16 cellular contexts compared by ENCODE assay signal in genomic region chr3:145899229-145899628, GRCh38.
DNase-seq lines count a peak whose midpoint lies in the region; ATAC-seq and FAIRE-seq lines count a peak whose summit lies in the region.
"Had no signal": no experiment of that assay in that cellular context is flagged by ENCODE, and none has a peak within 500 bp of the region (broad histone marks: within the 10 kb centered on the region; RNA-seq: fewer than 3 reads in every experiment).

No MANE protein-coding gene starts in this region.

- ATAC-seq in GM18907 (IDR thresholded peaks at IDR 0.05; ENCODE audit: unreplicated experiment) (peak; percentile 58), HG02798 (IDR thresholded peaks at IDR 0.05; ENCODE audit: poor library complexity, unreplicated experiment) (peak; percentile 25), HG03558 (IDR thresholded peaks at IDR 0.05; ENCODE audit: extremely low read depth, unreplicated experiment) (peak; percentile 26)
- ATAC-seq: body of pancreas; naive thymus-derived CD8-positive, alpha-beta T cell had no signal

- FAIRE-seq in frontal cortex (lab: Jason Lieb, UNC) = no peak

- peak; percentile 31 for DNase-seq in fibroblast of peridontal ligament (ENCODE audit: extremely low read depth)
- no peak for DNase-seq in NCI-H2227 treated with DMSO at 0.1 percent for 48 hours (lab: John Stamatoyannopoulos, UW)
- DNase-seq in GOT3 (lab: John Stamatoyannopoulos, UW) = no peak
- no peak for DNase-seq in AG20443 (ENCODE audit: low spot score)
- DNase-seq in frontal cortex (ENCODE audit: low spot score in 2 of 2) = no peak
- DNase-seq: activated CD4-positive, CD25-positive, alpha-beta regulatory T cell; activated naive CD4-positive, alpha-beta T cell treated with Interleukin-2 at 50 U/mL for 16 hours; body of pancreas; dorsolateral prefrontal cortex; MV-4-11; naive thymus-derived CD8-positive, alpha-beta T cell; Peyer's patch; testis had no signal
